8 cellular contexts compared by ENCODE assay signal in the genomic region with DNA sequence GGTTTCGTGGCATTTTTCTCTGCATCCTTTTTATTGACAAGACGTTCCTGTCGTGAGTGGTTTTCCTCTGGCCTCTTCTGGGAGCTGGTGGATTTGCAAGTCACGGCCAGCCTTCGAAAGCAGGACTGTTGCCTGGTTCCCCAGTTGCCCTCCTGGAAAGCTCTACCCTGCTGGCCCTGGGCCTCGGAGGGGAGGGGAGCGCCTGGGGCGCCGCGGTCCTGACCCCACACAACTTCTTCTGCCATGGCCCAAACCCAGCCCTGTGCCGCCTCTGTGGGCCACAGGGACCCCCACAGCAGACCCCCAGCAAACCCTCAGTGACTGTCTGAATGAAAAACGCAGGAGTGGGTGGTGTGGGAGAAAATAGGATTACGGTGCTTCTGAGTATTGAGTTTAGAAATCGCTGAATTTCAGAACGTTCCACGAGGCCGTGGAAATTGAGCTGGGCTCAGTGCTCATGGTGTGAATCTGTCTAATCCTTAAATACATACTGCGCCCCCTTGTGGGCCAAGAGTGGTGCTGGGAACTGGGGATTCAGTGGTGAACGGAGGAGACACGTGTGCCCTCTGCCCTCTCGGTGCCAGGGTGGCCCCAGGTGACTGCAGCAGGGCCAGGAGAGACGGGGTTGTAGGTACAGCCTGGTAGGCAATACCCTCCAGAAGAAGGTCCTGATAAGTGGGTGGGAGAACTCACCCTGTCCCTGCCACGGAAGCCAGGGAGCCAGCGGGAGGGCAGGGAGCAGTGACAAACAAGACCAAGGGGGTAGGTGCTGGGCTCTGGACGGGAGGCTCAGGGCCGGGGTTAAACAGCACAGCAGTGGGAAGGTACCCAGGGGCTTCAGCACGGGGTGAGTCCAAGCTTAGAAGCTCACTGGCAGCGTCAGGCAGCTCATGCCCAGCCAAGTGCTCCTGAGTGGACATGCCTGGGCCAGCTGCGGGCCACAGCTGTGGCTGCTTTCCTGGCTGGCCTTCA.
DNase-seq lines count a peak whose midpoint lies in the region; ATAC-seq and TF ChIP-seq lines count a peak whose summit lies in the region.

No MANE protein-coding gene starts in this region.

- DNase-seq in NCI-H1417 (lab: John Stamatoyannopoulos, UW) (peak; percentile 35 to 73 (median 64)), NCI-H1417 treated with DMSO at 0.1 percent for 48 hours (lab: John Stamatoyannopoulos, UW) (no peak), NCI-H2196 (lab: John Stamatoyannopoulos, UW; ENCODE audit: unreplicated experiment) (peak; percentile 60), cardiac fibroblast (ENCODE audit: low read depth in 2 of 2) (peak; percentile 81 to 87)
- peak; percentile 27 to 55 (median 31) for DNase-seq in activated CD4-positive, CD25-positive, alpha-beta regulatory T cell (lab: John Stamatoyannopoulos, UW)
- peak; percentile 76 for DNase-seq in stimulated activated CD4-positive, alpha-beta T cell treated with anti-CD3 and anti-CD28 coated beads, Interleukin-4, amount 100 ng/mL, for 24 hours

- peak overlapping the region; percentile 31 for H3K27ac ChIP-seq in layer of hippocampus (ENCODE audit: low read depth, low read length)

- peak; percentile 75 for TF ChIP-seq CTCF in cardiac fibroblast (IDR thresholded peaks at IDR 0.05; ENCODE audit: low read depth, low read length)

- ATAC-seq in HG03571 (IDR thresholded peaks at IDR 0.05; ENCODE audit: unreplicated experiment), result no peak

- no peaks in the 10 kb centered on the region for H3K27me3 ChIP-seq in layer of hippocampus (ENCODE audit: control insufficient read depth, insufficient read depth, low read length)

- no peak overlapping the region for H3K4me3 ChIP-seq in cardiac fibroblast (replicated peaks in 1 of 2; ENCODE audit: low read depth in 2 of 2, low read length in 2 of 2)
